In genomic region chr1:115067460-115067859, GRCh38 we compare ENCODE assay signal across 16 cellular contexts. TPM values are rescaled to one million over a fixed set of nuclear protein-coding genes. Genes with fewer than 3 reads are reported as not detected.
DNase-seq lines count a peak whose midpoint lies in the region; ATAC-seq and TF ChIP-seq lines count a peak whose summit lies in the region.
"Had no signal": no experiment of that assay in that cellular context is flagged by ENCODE, and none has a peak within 500 bp of the region (broad histone marks: within the 10 kb centered on the region; RNA-seq: fewer than 3 reads in every experiment).

No MANE protein-coding gene starts in this region.

- H3K9me3 ChIP-seq in stomach: no peaks in the 10 kb centered on the region

- H3K4me3 ChIP-seq in stomach: no peak overlapping the region

- no peak for TF ChIP-seq CTCF in stomach (IDR thresholded peaks at IDR 0.05)

- intact Hi-C loops in stomach (cut with DNase I; ENCODE audit: low total_unique reads): no loop called here

- DNase-seq in GM04503 (ENCODE audit: low read depth): peak; percentile 31
- peak; percentile 46 for DNase-seq in SW480 (ENCODE audit: low spot score)
- DNase-seq in fibroblast of peridontal ligament (ENCODE audit: extremely low read depth): peak; percentile 31
- no peak for DNase-seq in stomach
- DNase-seq in NCI-H187 (lab: John Stamatoyannopoulos, UW): no peak
- no peak for DNase-seq in SKM-1 treated with dmso at 0.1 percent for 144 hours (lab: John Stamatoyannopoulos, UW; ENCODE audit: unreplicated experiment)
- no peak for DNase-seq in NCI-H82 (lab: John Stamatoyannopoulos, UW)
- DNase-seq: activated effector memory CD4-positive, alpha-beta T cell treated with Interleukin-2 at 50 U/mL for 16 hours; cerebellar nuclear complex; KBM-7; NCI-H2081 treated with DMSO at 0.1 percent for 48 hours; stimulated activated CD4-positive, alpha-beta T cell treated with anti-CD3 and anti-CD28 coated beads, Interleukin-12 subunit alpha, Interleukin-12 subunit beta, amount 100 ng/mL, for 4 hours had no signal

- no peaks in the 10 kb centered on the region for H3K36me3 ChIP-seq in stomach

- H3K4me1 ChIP-seq in stomach: peaks cover 7 to 43% (median 36%) of the 10 kb centered on the region in 4 donors

- TF ChIP-seq POLR2A in stomach (IDR thresholded peaks at IDR 0.05): no peak

- WGBS in stomach, 5 donors: 73 to 87% (median 84%) methylated on average over 6 of the region's 6 CpGs

- ATAC-seq in HG03039 (IDR thresholded peaks at IDR 0.05; ENCODE audit: unreplicated experiment): no peak

- peak overlapping the region; percentile 28 to 82 (median 53) for H3K27ac ChIP-seq in stomach

- TF ChIP-seq EP300 in stomach (IDR thresholded peaks at IDR 0.05): no peak

- no peaks in the 10 kb centered on the region for H3K27me3 ChIP-seq in stomach

RNA-seq across cellular contexts. Expression of gene TSPAN2, which starts 21.8 kb away (rescaled TPM):
- 10 to 100 TPM in 3 of 5 donors, 1 to 10 TPM in 2; 2.6 to 39.7 (median 19.3) TPM for total RNA-seq in stomach
- 10 to 100 TPM in 1 of 3 donors, 1 to 10 TPM in 2; 5.7 to 13.4 (median 7.0) TPM for polyA plus RNA-seq in stomach

RNA-seq across cellular contexts. Expression of gene TSHB, which starts 37.8 kb away (rescaled TPM):
- not detected for total RNA-seq in stomach
- polyA plus RNA-seq in stomach: not detected
- total RNA-seq: neural crest cell; T-helper 1 cell treated with Interleukin-12 subunit alpha and Interleukin-12 subunit beta and Interleukin-4 antibody, amounts not matched to agents 30 ng/mL and 1 ng/mL, for 36 hours had no signal
- polyA plus RNA-seq: BJ had no signal

Comparison
In these comparisons a context has a peak if more than half of its experiments do, and no peak if none do; other contexts are left out.
1. DNase-seq: peak in GM04503 (single experiment), SW480 (single experiment) and fibroblast of peridontal ligament (single experiment); none in stomach (single experiment), NCI-H187 (0 of 2), SKM-1 treated with dmso at 0.1 percent for 144 hours (single experiment) and NCI-H82 (single experiment).